Comparison of ENCODE assay signal across 2 cellular contexts in the genomic region with DNA sequence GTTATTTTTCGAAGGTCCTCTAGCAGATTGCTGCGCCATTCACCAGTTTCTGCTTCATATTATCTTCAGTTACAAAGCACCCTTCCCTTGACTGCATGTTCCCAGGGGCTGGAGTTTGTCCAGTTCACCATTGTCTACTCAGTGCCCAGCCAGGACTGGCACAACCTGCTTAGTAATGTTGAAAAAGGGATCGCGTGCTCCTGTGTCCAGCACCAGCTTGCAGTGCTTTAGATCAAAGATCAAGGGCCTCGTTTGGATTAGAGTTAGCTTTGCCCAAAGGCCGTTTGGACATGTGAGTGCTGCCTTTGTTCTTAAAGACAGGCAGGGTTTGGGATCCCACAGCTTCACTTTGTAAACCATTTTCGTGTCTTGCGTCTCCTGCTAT.
TF ChIP-seq lines count a peak whose summit lies in the region.

No MANE protein-coding gene starts in this region.

TF ChIP-seq in GM23338, 12 proteins besides CTCF, POLR2A, EP300 and RAD21 (continues in another document):
- TF ChIP-seq, protein P1, sequence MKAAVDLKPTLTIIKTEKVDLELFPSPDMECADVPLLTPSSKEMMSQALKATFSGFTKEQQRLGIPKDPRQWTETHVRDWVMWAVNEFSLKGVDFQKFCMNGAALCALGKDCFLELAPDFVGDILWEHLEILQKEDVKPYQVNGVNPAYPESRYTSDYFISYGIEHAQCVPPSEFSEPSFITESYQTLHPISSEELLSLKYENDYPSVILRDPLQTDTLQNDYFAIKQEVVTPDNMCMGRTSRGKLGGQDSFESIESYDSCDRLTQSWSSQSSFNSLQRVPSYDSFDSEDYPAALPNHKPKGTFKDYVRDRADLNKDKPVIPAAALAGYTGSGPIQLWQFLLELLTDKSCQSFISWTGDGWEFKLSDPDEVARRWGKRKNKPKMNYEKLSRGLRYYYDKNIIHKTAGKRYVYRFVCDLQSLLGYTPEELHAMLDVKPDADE (IDR thresholded peaks at IDR 0.05), result no peak
- TF ChIP-seq ZNF114 (CRISPR knock-in tag; IDR thresholded peaks at IDR 0.05) (no peak), CREB1 (CRISPR knock-in tag; IDR thresholded peaks at IDR 0.05; ENCODE audit: low read depth) (no peak), JUNB (IDR thresholded peaks at IDR 0.05; ENCODE audit: unreplicated experiment) (no peak), EZH2 (IDR thresholded peaks at IDR 0.05; ENCODE audit: low read depth, unreplicated experiment) (no peak), ZNF331 (CRISPR knock-in tag; IDR thresholded peaks at IDR 0.05; ENCODE audit: low read depth) (no peak), STAT1 (IDR thresholded peaks at IDR 0.05; ENCODE audit: unreplicated experiment) (no peak), NANOG (IDR thresholded peaks at IDR 0.05; ENCODE audit: borderline replicate concordance) (no peak)
- TF ChIP-seq, protein P2, sequence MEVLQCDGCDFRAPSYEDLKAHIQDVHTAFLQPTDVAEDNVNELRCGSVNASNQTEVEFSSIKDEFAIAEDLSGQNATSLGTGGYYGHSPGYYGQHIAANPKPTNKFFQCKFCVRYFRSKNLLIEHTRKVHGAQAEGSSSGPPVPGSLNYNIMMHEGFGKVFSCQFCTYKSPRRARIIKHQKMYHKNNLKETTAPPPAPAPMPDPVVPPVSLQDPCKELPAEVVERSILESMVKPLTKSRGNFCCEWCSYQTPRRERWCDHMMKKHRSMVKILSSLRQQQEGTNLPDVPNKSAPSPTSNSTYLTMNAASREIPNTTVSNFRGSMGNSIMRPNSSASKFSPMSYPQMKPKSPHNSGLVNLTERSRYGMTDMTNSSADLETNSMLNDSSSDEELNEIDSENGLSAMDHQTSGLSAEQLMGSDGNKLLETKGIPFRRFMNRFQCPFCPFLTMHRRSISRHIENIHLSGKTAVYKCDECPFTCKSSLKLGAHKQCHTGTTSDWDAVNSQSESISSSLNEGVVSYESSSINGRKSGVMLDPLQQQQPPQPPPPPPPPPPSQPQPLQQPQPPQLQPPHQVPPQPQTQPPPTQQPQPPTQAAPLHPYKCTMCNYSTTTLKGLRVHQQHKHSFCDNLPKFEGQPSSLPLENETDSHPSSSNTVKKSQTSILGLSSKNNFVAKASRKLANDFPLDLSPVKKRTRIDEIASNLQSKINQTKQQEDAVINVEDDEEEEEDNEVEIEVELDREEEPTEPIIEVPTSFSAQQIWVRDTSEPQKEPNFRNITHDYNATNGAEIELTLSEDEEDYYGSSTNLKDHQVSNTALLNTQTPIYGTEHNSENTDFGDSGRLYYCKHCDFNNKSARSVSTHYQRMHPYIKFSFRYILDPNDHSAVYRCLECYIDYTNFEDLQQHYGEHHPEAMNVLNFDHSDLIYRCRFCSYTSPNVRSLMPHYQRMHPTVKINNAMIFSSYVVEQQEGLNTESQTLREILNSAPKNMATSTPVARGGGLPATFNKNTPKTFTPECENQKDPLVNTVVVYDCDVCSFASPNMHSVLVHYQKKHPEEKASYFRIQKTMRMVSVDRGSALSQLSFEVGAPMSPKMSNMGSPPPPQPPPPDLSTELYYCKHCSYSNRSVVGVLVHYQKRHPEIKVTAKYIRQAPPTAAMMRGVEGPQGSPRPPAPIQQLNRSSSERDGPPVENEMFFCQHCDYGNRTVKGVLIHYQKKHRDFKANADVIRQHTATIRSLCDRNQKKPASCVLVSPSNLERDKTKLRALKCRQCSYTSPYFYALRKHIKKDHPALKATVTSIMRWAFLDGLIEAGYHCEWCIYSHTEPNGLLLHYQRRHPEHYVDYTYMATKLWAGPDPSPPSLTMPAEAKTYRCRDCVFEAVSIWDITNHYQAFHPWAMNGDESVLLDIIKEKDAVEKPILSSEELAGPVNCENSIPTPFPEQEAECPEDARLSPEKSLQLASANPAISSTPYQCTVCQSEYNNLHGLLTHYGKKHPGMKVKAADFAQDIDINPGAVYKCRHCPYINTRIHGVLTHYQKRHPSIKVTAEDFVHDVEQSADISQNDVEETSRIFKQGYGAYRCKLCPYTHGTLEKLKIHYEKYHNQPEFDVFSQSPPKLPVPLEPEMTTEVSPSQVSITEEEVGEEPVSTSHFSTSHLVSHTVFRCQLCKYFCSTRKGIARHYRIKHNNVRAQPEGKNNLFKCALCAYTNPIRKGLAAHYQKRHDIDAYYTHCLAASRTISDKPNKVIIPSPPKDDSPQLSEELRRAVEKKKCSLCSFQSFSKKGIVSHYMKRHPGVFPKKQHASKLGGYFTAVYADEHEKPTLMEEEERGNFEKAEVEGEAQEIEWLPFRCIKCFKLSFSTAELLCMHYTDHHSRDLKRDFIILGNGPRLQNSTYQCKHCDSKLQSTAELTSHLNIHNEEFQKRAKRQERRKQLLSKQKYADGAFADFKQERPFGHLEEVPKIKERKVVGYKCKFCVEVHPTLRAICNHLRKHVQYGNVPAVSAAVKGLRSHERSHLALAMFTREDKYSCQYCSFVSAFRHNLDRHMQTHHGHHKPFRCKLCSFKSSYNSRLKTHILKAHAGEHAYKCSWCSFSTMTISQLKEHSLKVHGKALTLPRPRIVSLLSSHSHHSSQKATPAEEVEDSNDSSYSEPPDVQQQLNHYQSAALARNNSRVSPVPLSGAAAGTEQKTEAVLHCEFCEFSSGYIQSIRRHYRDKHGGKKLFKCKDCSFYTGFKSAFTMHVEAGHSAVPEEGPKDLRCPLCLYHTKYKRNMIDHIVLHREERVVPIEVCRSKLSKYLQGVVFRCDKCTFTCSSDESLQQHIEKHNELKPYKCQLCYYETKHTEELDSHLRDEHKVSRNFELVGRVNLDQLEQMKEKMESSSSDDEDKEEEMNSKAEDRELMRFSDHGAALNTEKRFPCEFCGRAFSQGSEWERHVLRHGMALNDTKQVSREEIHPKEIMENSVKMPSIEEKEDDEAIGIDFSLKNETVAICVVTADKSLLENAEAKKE (CRISPR knock-in tag; IDR thresholded peaks at IDR 0.05), result no peak
- TF ChIP-seq, protein P3, sequence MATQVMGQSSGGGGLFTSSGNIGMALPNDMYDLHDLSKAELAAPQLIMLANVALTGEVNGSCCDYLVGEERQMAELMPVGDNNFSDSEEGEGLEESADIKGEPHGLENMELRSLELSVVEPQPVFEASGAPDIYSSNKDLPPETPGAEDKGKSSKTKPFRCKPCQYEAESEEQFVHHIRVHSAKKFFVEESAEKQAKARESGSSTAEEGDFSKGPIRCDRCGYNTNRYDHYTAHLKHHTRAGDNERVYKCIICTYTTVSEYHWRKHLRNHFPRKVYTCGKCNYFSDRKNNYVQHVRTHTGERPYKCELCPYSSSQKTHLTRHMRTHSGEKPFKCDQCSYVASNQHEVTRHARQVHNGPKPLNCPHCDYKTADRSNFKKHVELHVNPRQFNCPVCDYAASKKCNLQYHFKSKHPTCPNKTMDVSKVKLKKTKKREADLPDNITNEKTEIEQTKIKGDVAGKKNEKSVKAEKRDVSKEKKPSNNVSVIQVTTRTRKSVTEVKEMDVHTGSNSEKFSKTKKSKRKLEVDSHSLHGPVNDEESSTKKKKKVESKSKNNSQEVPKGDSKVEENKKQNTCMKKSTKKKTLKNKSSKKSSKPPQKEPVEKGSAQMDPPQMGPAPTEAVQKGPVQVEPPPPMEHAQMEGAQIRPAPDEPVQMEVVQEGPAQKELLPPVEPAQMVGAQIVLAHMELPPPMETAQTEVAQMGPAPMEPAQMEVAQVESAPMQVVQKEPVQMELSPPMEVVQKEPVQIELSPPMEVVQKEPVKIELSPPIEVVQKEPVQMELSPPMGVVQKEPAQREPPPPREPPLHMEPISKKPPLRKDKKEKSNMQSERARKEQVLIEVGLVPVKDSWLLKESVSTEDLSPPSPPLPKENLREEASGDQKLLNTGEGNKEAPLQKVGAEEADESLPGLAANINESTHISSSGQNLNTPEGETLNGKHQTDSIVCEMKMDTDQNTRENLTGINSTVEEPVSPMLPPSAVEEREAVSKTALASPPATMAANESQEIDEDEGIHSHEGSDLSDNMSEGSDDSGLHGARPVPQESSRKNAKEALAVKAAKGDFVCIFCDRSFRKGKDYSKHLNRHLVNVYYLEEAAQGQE (IDR thresholded peaks at IDR 0.05; ENCODE audit: unreplicated experiment), result no peak

TF ChIP-seq in K562, 482 proteins besides CTCF, POLR2A, EP300 and RAD21:
- TF ChIP-seq TAF7 (tag; IDR thresholded peaks at IDR 0.05) (no peak), HDAC3 (IDR thresholded peaks at IDR 0.05; ENCODE audit: borderline replicate concordance, partially characterized antibody) (no peak), TEAD2 (tag; IDR thresholded peaks at IDR 0.05) (no peak), ZNF324 (CRISPR knock-in tag; IDR thresholded peaks at IDR 0.05) (no peak), FOXK1 (CRISPR knock-in tag; IDR thresholded peaks at IDR 0.05; ENCODE audit: borderline replicate concordance) (0 out of 2 replicates have a peak, but pooled peaks have one; percentile 64)
- TF ChIP-seq, protein P4, sequence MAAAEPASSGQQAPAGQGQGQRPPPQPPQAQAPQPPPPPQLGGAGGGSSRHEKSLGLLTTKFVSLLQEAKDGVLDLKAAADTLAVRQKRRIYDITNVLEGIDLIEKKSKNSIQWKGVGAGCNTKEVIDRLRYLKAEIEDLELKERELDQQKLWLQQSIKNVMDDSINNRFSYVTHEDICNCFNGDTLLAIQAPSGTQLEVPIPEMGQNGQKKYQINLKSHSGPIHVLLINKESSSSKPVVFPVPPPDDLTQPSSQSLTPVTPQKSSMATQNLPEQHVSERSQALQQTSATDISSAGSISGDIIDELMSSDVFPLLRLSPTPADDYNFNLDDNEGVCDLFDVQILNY (CRISPR knock-in tag; IDR thresholded peaks at IDR 0.05), result 0 out of 2 replicates have a peak, but pooled peaks have one; percentile 37
- TF ChIP-seq, protein P5, sequence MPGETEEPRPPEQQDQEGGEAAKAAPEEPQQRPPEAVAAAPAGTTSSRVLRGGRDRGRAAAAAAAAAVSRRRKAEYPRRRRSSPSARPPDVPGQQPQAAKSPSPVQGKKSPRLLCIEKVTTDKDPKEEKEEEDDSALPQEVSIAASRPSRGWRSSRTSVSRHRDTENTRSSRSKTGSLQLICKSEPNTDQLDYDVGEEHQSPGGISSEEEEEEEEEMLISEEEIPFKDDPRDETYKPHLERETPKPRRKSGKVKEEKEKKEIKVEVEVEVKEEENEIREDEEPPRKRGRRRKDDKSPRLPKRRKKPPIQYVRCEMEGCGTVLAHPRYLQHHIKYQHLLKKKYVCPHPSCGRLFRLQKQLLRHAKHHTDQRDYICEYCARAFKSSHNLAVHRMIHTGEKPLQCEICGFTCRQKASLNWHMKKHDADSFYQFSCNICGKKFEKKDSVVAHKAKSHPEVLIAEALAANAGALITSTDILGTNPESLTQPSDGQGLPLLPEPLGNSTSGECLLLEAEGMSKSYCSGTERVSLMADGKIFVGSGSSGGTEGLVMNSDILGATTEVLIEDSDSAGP (CRISPR knock-in tag; IDR thresholded peaks at IDR 0.05), result 0 out of 2 replicates have a peak, but pooled peaks have one; percentile 28
